17 cellular contexts compared by ENCODE assay signal in genomic region chr2:95316466-95317122, GRCh38. TPM values are rescaled to one million over a fixed set of nuclear protein-coding genes. Genes with fewer than 3 reads are reported as not detected.
A peak's percentile ranks its signal among the peaks of the same experiment; 100 is the strongest.
DNase-seq lines count a peak whose midpoint lies in the region; TF ChIP-seq lines count a peak whose summit lies in the region.
"Had no signal": no experiment of that assay in that cellular context is flagged by ENCODE, and none has a peak within 500 bp of the region (broad histone marks: within the 10 kb centered on the region; RNA-seq: fewer than 3 reads in every experiment).

No MANE protein-coding gene starts in this region.

- no peaks in the 10 kb centered on the region for H3K9me3 Mint-ChIP-seq in mesothelial cell of epicardium
- H3K9me3 Mint-ChIP-seq: activated B cell treated with CpG ODN at 0.5 μM for 24 hours; endodermal cell; stimulated activated naive CD8-positive, alpha-beta T cell treated with anti-CD3 and anti-CD28 coated beads, Interleukin-15, amount 100 ng/mL, for 72 hours had no signal

- H3K27me3 ChIP-seq in skeletal muscle satellite cell (ENCODE audit: control insufficient read depth, insufficient read depth, low read length): peaks cover 39% of the 10 kb centered on the region

- H3K9ac ChIP-seq in skeletal muscle satellite cell (ENCODE audit: low read depth, low read length): no peak overlapping the region

- H3K4me1 ChIP-seq in skeletal muscle satellite cell (ENCODE audit: control insufficient read depth, insufficient read depth, low read length): peaks cover 23% of the 10 kb centered on the region
- H3K4me1 ChIP-seq: prostate gland, SJCRH30 had no signal

- DNase-seq in ELR (ENCODE audit: low read depth): peak; percentile 85
- DNase-seq in OCI-M1 (lab: John Stamatoyannopoulos, UW): peak; percentile 25
- DNase-seq in epidermal melanocyte (ENCODE audit: insufficient read length, low spot score): peak; percentile 42
- DNase-seq in Ammon's horn (ENCODE audit: low spot score): no peak
- DNase-seq in mesothelial cell of epicardium (ENCODE audit: low spot score in 2 of 2, unreplicated experiment in 2 of 2): no peak
- no peak for DNase-seq in NCI-H146 treated with DMSO at 0.1 percent for 48 hours (lab: John Stamatoyannopoulos, UW; ENCODE audit: unreplicated experiment)
- DNase-seq in stimulated activated CD4-positive, alpha-beta T cell treated with anti-CD3 and anti-CD28 coated beads, Interleukin-12 subunit alpha, Interleukin-12 subunit beta, amount 100 ng/mL, for 4 hours: no peak
- DNase-seq: activated B cell treated with CpG ODN at 0.5 μM for 24 hours; activated T-cell treated with anti-CD3 and anti-CD28 coated beads for 4 hours; endodermal cell; hypothalamus; SJCRH30; stimulated activated CD4-positive, alpha-beta T cell treated with anti-CD3 and anti-CD28 coated beads, Interleukin-4, amount 100 ng/mL, for 4 hours; stimulated activated naive CD8-positive, alpha-beta T cell treated with anti-CD3 and anti-CD28 coated beads, Interleukin-15, amount 100 ng/mL, for 72 hours had no signal

- H3K27ac Mint-ChIP-seq in mesothelial cell of epicardium: no peak overlapping the region
- H3K27ac Mint-ChIP-seq: activated B cell treated with CpG ODN at 0.5 μM for 24 hours; endodermal cell; stimulated activated naive CD8-positive, alpha-beta T cell treated with anti-CD3 and anti-CD28 coated beads, Interleukin-15, amount 100 ng/mL, for 72 hours had no signal

- H3K9me3 ChIP-seq in skeletal muscle satellite cell (replicated peaks; ENCODE audit: low read length): no peaks in the 10 kb centered on the region
- H3K9me3 ChIP-seq: prostate gland, SJCRH30 had no signal

- TF ChIP-seq CTCF in mesothelial cell of epicardium (IDR thresholded peaks at IDR 0.05; ENCODE audit: unreplicated experiment): no peak

- H3K27me3 Mint-ChIP-seq in mesothelial cell of epicardium (ENCODE audit: low read depth): peaks cover 3% of the 10 kb centered on the region
- H3K27me3 Mint-ChIP-seq: activated B cell treated with CpG ODN at 0.5 μM for 24 hours; stimulated activated naive CD8-positive, alpha-beta T cell treated with anti-CD3 and anti-CD28 coated beads, Interleukin-15, amount 100 ng/mL, for 72 hours had no signal

- H3K4me1 Mint-ChIP-seq in mesothelial cell of epicardium: peaks cover 12% of the 10 kb centered on the region
- H3K4me1 Mint-ChIP-seq: activated B cell treated with CpG ODN at 0.5 μM for 24 hours; endodermal cell; stimulated activated naive CD8-positive, alpha-beta T cell treated with anti-CD3 and anti-CD28 coated beads, Interleukin-15, amount 100 ng/mL, for 72 hours had no signal

- no peaks in the 10 kb centered on the region for H3K36me3 Mint-ChIP-seq in mesothelial cell of epicardium

- no peaks in the 10 kb centered on the region for H3K36me3 ChIP-seq in skeletal muscle satellite cell (ENCODE audit: insufficient read depth, low read length)
- H3K36me3 ChIP-seq: prostate gland, SJCRH30 had no signal

- no peak overlapping the region for H3K4me3 Mint-ChIP-seq in mesothelial cell of epicardium
- H3K4me3 Mint-ChIP-seq: activated B cell treated with CpG ODN at 0.5 μM for 24 hours; endodermal cell; stimulated activated naive CD8-positive, alpha-beta T cell treated with anti-CD3 and anti-CD28 coated beads, Interleukin-15, amount 100 ng/mL, for 72 hours had no signal

- H3K4me3 ChIP-seq in skeletal muscle satellite cell (ENCODE audit: low read length): no peak overlapping the region
- H3K4me3 ChIP-seq: GM12878, prostate gland, SJCRH30 had no signal

- H3K4me2 ChIP-seq in skeletal muscle satellite cell (ENCODE audit: low read length): peak overlapping the region; percentile 27

RNA-seq across cellular contexts. Expression of gene KCNIP3, which starts 19.4 kb away (rescaled TPM):
- total RNA-seq in skeletal muscle satellite cell (2012; rRNA removed): 2.0 and 2.5 TPM in 2 replicates
- 8.3 to 9.2 TPM (median 8.3 TPM) in 3 replicates for total RNA-seq in mesothelial cell of epicardium
- total RNA-seq: activated B cell treated with CpG ODN at 0.5 μM for 24 hours, GM12878, SJCRH30 had no signal

RNA-seq across cellular contexts. Expression of gene PROM2, which starts 42.3 kb away (rescaled TPM):
- not detected in 2 replicates for total RNA-seq in skeletal muscle satellite cell (2012; rRNA removed)
- 20.3 to 23.5 TPM (median 22.1 TPM) in 3 replicates for total RNA-seq in mesothelial cell of epicardium
- total RNA-seq: GM12878 had no signal

Comparison
In these comparisons a context has a peak if more than half of its experiments do, and no peak if none do; other contexts are left out.
1. DNase-seq: peak in ELR (single experiment), OCI-M1 (single experiment) and epidermal melanocyte (single experiment); none in Ammon's horn (single experiment), mesothelial cell of epicardium (0 of 2), NCI-H146 treated with DMSO at 0.1 percent for 48 hours (single experiment) and stimulated activated CD4-positive, alpha-beta T cell treated with anti-CD3 and anti-CD28 coated beads, Interleukin-12 subunit alpha, Interleukin-12 subunit beta, amount 100 ng/mL, for 4 hours (single experiment).